Comparison of ENCODE assay signal across 23 cellular contexts in the genomic region with DNA sequence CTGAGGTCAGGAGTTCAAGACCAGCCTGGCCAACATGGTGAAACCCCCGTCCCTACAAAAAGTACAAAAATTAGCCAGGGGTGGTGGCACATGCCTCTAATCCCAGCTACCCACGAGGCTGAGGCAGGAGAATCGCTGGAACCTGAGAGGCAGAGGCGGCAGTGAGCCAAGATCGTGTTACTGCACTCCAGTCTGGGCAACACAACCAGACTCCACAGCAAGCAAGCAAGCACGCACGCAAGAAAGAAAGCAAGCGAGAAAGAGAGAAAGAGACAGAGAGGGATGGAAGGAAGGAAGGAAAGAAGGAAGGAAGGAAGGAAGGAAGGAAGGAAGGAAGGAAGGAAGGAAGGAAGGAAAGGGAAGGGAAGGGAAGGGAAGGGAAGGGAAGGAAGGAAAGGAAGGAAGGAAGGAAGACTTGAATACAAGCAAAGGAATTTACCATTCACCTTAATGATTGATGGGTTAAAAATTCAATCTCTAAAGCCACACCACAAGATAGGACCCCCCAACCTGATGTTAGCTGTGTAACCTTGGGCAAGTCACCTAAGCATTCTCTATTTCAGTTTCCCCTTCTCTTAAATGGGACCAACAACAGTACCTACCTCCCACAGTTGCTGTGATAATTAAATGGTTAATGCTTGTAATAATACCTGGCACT.
DNase-seq lines count a peak whose midpoint lies in the region; ATAC-seq and TF ChIP-seq lines count a peak whose summit lies in the region.
"Had no signal": no experiment of that assay in that cellular context is flagged by ENCODE, and none has a peak within 500 bp of the region (broad histone marks: within the 10 kb centered on the region; RNA-seq: fewer than 3 reads in every experiment).

No MANE protein-coding gene starts in this region.

- H3K27ac Mint-ChIP-seq in CD4-positive, CD25-positive, alpha-beta regulatory T cell = peak overlapping the region in 2 of 3 donors; percentile 33 to 47
- H3K27ac Mint-ChIP-seq in memory B cell = peak overlapping the region; percentile 21

- no peak for TF ChIP-seq CTCF in WERI-Rb-1 (IDR thresholded peaks at IDR 0.05; ENCODE audit: low read depth, low read length)

- no peak overlapping the region for H3K4me3 ChIP-seq in CD4-positive, CD25-positive, alpha-beta regulatory T cell (ENCODE audit: low read depth, low read length)
- no peak overlapping the region for H3K4me3 ChIP-seq in WERI-Rb-1 (ENCODE audit: low read depth, low read length)
- H3K4me3 ChIP-seq: HAP-1, PC-9, right atrium auricular region, vagina had no signal

- DNase-seq in CD4-positive, CD25-positive, alpha-beta regulatory T cell = no peak
- DNase-seq in memory B cell (ENCODE audit: low spot score in 2 of 2) = no peak
- no peak for DNase-seq in WERI-Rb-1
- no peak for DNase-seq in Ammon's horn (ENCODE audit: low spot score)
- no peak for DNase-seq in stimulated activated CD4-positive, alpha-beta T cell treated with anti-CD3 and anti-CD28 coated beads, Interleukin-2, amount 100 ng/mL, for 24 hours
- no peak for DNase-seq in NCI-H1417 (lab: John Stamatoyannopoulos, UW)
- DNase-seq: activated CD4-positive, alpha-beta T cell treated with anti-CD3 and anti-CD28 coated beads for 4 hours; activated CD8-positive, alpha-beta memory T cell treated with anti-CD3 and anti-CD28 coated beads, Interleukin-2, amount 50 U/mL, for 4 hours; activated gamma-delta T cell treated with Interleukin-2 at 50 U/mL for 16 hours; effector memory CD8-positive, alpha-beta T cell; hippocampal formation; kidney; midbrain; NCI-H2107; NCI-H748 treated with DMSO at 0.1 percent for 48 hours; stimulated activated CD4-positive, alpha-beta T cell treated with anti-CD3 and anti-CD28 coated beads, Interleukin-2, amount 100 ng/mL, for 48 hours had no signal

- no peaks in the 10 kb centered on the region for H3K27me3 Mint-ChIP-seq in CD4-positive, CD25-positive, alpha-beta regulatory T cell
- no peaks in the 10 kb centered on the region for H3K27me3 Mint-ChIP-seq in memory B cell
- H3K27me3 Mint-ChIP-seq: central memory CD8-positive, alpha-beta T cell; effector memory CD8-positive, alpha-beta T cell had no signal

- H3K4me1 ChIP-seq in CD4-positive, CD25-positive, alpha-beta regulatory T cell (ENCODE audit: control insufficient read depth, insufficient read depth, low read length, poor library complexity, severe bottlenecking) = no peaks in the 10 kb centered on the region
- H3K4me1 ChIP-seq: HAP-1 had no signal

- no peak for ATAC-seq in CD4-positive, CD25-positive, alpha-beta regulatory T cell (ENCODE audit: low read depth in 2 of 2)
- peak; percentile 25 for ATAC-seq in GM21360 (IDR thresholded peaks at IDR 0.05; ENCODE audit: unreplicated experiment)
- ATAC-seq in HG03432 (IDR thresholded peaks at IDR 0.05; ENCODE audit: unreplicated experiment) = peak; percentile 26
- ATAC-seq in memory B cell (ENCODE audit: low read depth) = no peak
- ATAC-seq: effector memory CD8-positive, alpha-beta T cell had no signal

- H3K4me3 Mint-ChIP-seq in CD4-positive, CD25-positive, alpha-beta regulatory T cell = no peak overlapping the region
- no peak overlapping the region for H3K4me3 Mint-ChIP-seq in memory B cell
- H3K4me3 Mint-ChIP-seq: central memory CD8-positive, alpha-beta T cell; effector memory CD8-positive, alpha-beta T cell had no signal

- no peak overlapping the region for H3K27ac ChIP-seq in CD4-positive, CD25-positive, alpha-beta regulatory T cell (ENCODE audit: insufficient read depth, low read length, poor library complexity, severe bottlenecking)
- H3K27ac ChIP-seq in WERI-Rb-1 = no peak overlapping the region
- H3K27ac ChIP-seq: PC-9, vagina had no signal

- H3K9me3 ChIP-seq in CD4-positive, CD25-positive, alpha-beta regulatory T cell (ENCODE audit: control insufficient read depth in 2 of 2, low read length in 2 of 2) = no peaks in the 10 kb centered on the region
- no peaks in the 10 kb centered on the region for H3K9me3 ChIP-seq in WERI-Rb-1 (ENCODE audit: severe bottlenecking)
- H3K9me3 ChIP-seq: HAP-1, right atrium auricular region, vagina had no signal

- peaks cover 0 to 3% (median 0%) of the 10 kb centered on the region in 7 donors for H3K9me3 Mint-ChIP-seq in CD4-positive, CD25-positive, alpha-beta regulatory T cell
- H3K9me3 Mint-ChIP-seq in memory B cell = peaks cover 2% of the 10 kb centered on the region
- H3K9me3 Mint-ChIP-seq: central memory CD8-positive, alpha-beta T cell; effector memory CD8-positive, alpha-beta T cell had no signal

- H3K27me3 ChIP-seq in CD4-positive, CD25-positive, alpha-beta regulatory T cell (ENCODE audit: control insufficient read depth, insufficient read depth, low read length) = no peaks in the 10 kb centered on the region
- H3K27me3 ChIP-seq in WERI-Rb-1 (ENCODE audit: insufficient read depth, low read depth, severe bottlenecking) = no peaks in the 10 kb centered on the region
- H3K27me3 ChIP-seq: right atrium auricular region, vagina had no signal

- peaks cover 0 to 7% (median 6%) of the 10 kb centered on the region in 4 donors for H3K4me1 Mint-ChIP-seq in CD4-positive, CD25-positive, alpha-beta regulatory T cell
- H3K4me1 Mint-ChIP-seq in memory B cell = no peaks in the 10 kb centered on the region
- H3K4me1 Mint-ChIP-seq: central memory CD8-positive, alpha-beta T cell had no signal

- no peaks in the 10 kb centered on the region for H3K36me3 ChIP-seq in CD4-positive, CD25-positive, alpha-beta regulatory T cell (ENCODE audit: control insufficient read depth, insufficient read depth, low read length)
- no peaks in the 10 kb centered on the region; the same call in 1 of the 2 replicates for H3K36me3 ChIP-seq in WERI-Rb-1
- H3K36me3 ChIP-seq: HAP-1, right atrium auricular region, vagina had no signal

- H3K36me3 Mint-ChIP-seq in CD4-positive, CD25-positive, alpha-beta regulatory T cell = peaks cover 27% of the 10 kb centered on the region
- H3K36me3 Mint-ChIP-seq in memory B cell = peaks cover 18% of the 10 kb centered on the region

Comparison
In these comparisons a context has a peak if more than half of its experiments do, and no peak if none do; other contexts are left out.
1. ATAC-seq: peak in GM21360 (single experiment) and HG03432 (single experiment); none in CD4-positive, CD25-positive, alpha-beta regulatory T cell (0 of 2) and memory B cell (single experiment).